Comparison of ENCODE assay signal across 1 cellular context in the genomic region with DNA sequence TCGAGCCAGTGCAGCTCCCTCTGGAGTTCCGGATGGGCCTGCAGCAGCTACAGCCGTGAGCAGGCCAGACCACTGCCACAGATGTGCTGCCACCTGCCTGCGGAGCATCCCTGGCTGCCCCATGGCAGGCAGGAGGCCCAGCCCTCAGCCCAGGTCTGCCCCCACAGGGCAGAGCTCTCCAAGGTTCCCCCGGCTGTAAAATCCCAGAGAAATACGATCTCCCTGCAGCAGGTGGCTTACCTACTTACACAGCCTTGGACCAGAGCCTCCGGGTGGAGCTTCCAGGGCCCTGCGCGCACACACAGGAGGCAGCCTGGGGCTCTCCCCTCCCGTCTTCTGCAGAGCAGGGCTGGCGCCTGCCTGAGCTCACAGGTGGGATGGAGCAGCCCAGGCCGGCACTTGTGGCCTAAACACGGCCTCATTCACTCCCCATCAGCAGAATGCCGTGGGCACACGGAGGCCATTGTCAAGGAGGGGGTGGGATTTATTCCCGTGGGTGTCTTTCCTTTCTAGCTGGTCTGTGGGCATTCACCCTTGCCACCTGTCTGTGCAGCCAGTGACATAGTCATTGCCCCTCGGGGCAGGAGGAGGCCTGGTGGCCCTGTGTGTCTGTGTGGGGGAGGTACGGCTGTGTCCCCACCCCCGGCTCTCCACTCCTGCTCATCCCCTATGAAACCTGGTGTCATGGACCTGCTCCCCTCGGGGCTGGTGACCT.
TF ChIP-seq lines count a peak whose summit lies in the region.

No MANE protein-coding gene starts in this region.

TF ChIP-seq in HEK293, 187 proteins besides CTCF, POLR2A, EP300 and RAD21 (continued from another document):
- TF ChIP-seq ZFHX2 (tag by site-specific recombination; conservative IDR thresholded peaks at IDR 0.05): peak; percentile 86
- no peak for TF ChIP-seq ZNF214 (tag by site-specific recombination; IDR thresholded peaks at IDR 0.05; ENCODE audit: borderline replicate concordance)
- TF ChIP-seq ZSCAN16 (tag by site-specific recombination; IDR thresholded peaks at IDR 0.05): no peak
- no peak for TF ChIP-seq ZNF791 (tag by site-specific recombination; IDR thresholded peaks at IDR 0.05)
- TF ChIP-seq ZNF501 (tag by site-specific recombination; IDR thresholded peaks at IDR 0.05): no peak
- TF ChIP-seq GLI2 (tag by site-specific recombination; IDR thresholded peaks at IDR 0.05; ENCODE audit: borderline replicate concordance, low read depth): no peak
- peak; percentile 95 for TF ChIP-seq SCRT2 (tag by site-specific recombination; IDR thresholded peaks at IDR 0.05)
- TF ChIP-seq ZNF426 (tag by site-specific recombination; IDR thresholded peaks at IDR 0.05): no peak
- TF ChIP-seq, protein P1, sequence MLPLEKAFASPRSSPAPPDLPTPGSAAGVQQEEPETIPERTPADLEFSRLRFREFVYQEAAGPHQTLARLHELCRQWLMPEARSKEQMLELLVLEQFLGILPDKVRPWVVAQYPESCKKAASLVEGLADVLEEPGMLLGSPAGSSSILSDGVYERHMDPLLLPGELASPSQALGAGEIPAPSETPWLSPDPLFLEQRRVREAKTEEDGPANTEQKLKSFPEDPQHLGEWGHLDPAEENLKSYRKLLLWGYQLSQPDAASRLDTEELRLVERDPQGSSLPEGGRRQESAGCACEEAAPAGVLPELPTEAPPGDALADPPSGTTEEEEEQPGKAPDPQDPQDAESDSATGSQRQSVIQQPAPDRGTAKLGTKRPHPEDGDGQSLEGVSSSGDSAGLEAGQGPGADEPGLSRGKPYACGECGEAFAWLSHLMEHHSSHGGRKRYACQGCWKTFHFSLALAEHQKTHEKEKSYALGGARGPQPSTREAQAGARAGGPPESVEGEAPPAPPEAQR (tag by site-specific recombination; IDR thresholded peaks at IDR 0.05): no peak
- TF ChIP-seq, protein P2, sequence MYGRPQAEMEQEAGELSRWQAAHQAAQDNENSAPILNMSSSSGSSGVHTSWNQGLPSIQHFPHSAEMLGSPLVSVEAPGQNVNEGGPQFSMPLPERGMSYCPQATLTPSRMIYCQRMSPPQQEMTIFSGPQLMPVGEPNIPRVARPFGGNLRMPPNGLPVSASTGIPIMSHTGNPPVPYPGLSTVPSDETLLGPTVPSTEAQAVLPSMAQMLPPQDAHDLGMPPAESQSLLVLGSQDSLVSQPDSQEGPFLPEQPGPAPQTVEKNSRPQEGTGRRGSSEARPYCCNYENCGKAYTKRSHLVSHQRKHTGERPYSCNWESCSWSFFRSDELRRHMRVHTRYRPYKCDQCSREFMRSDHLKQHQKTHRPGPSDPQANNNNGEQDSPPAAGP (tag by site-specific recombination; IDR thresholded peaks at IDR 0.05): no peak
- TF ChIP-seq MEIS1 (CRISPR knock-in tag; IDR thresholded peaks at IDR 0.05; ENCODE audit: borderline replicate concordance): no peak
- TF ChIP-seq ZNF223 (tag by site-specific recombination; IDR thresholded peaks at IDR 0.05): no peak
- TF ChIP-seq ZNF302 (tag by site-specific recombination; IDR thresholded peaks at IDR 0.05; ENCODE audit: low read depth): no peak
- peak; percentile 91 for TF ChIP-seq EGR2 (tag by site-specific recombination; IDR thresholded peaks at IDR 0.05; ENCODE audit: low read depth)
- TF ChIP-seq, protein P3, sequence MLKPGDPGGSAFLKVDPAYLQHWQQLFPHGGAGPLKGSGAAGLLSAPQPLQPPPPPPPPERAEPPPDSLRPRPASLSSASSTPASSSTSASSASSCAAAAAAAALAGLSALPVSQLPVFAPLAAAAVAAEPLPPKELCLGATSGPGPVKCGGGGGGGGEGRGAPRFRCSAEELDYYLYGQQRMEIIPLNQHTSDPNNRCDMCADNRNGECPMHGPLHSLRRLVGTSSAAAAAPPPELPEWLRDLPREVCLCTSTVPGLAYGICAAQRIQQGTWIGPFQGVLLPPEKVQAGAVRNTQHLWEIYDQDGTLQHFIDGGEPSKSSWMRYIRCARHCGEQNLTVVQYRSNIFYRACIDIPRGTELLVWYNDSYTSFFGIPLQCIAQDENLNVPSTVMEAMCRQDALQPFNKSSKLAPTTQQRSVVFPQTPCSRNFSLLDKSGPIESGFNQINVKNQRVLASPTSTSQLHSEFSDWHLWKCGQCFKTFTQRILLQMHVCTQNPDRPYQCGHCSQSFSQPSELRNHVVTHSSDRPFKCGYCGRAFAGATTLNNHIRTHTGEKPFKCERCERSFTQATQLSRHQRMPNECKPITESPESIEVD (tag by site-specific recombination; IDR thresholded peaks at IDR 0.05): no peak
- TF ChIP-seq TRIM28 (IDR thresholded peaks at IDR 0.05; ENCODE audit: borderline replicate concordance, low read length): no peak
- TF ChIP-seq ZNF114 (tag by site-specific recombination; IDR thresholded peaks at IDR 0.05): no peak
- peak; percentile 70 for TF ChIP-seq ZIC2 (tag by site-specific recombination; IDR thresholded peaks at IDR 0.05)
- peak; percentile 86 for TF ChIP-seq ZNF600 (tag by site-specific recombination; IDR thresholded peaks at IDR 0.05)
- no peak for TF ChIP-seq ZXDB (tag by site-specific recombination; IDR thresholded peaks at IDR 0.05)
- TF ChIP-seq, protein P4, sequence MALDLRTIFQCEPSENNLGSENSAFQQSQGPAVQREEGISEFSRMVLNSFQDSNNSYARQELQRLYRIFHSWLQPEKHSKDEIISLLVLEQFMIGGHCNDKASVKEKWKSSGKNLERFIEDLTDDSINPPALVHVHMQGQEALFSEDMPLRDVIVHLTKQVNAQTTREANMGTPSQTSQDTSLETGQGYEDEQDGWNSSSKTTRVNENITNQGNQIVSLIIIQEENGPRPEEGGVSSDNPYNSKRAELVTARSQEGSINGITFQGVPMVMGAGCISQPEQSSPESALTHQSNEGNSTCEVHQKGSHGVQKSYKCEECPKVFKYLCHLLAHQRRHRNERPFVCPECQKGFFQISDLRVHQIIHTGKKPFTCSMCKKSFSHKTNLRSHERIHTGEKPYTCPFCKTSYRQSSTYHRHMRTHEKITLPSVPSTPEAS (tag by site-specific recombination; IDR thresholded peaks at IDR 0.05): no peak
- peak; percentile 69 for TF ChIP-seq GLIS1 (tag by site-specific recombination; IDR thresholded peaks at IDR 0.05)
- no peak for TF ChIP-seq ZNF610 (tag by site-specific recombination; IDR thresholded peaks at IDR 0.05; ENCODE audit: borderline replicate concordance)
- TF ChIP-seq, protein P5, sequence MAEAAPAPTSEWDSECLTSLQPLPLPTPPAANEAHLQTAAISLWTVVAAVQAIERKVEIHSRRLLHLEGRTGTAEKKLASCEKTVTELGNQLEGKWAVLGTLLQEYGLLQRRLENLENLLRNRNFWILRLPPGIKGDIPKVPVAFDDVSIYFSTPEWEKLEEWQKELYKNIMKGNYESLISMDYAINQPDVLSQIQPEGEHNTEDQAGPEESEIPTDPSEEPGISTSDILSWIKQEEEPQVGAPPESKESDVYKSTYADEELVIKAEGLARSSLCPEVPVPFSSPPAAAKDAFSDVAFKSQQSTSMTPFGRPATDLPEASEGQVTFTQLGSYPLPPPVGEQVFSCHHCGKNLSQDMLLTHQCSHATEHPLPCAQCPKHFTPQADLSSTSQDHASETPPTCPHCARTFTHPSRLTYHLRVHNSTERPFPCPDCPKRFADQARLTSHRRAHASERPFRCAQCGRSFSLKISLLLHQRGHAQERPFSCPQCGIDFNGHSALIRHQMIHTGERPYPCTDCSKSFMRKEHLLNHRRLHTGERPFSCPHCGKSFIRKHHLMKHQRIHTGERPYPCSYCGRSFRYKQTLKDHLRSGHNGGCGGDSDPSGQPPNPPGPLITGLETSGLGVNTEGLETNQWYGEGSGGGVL (tag by site-specific recombination; IDR thresholded peaks at IDR 0.05): no peak
- TF ChIP-seq, protein P6, sequence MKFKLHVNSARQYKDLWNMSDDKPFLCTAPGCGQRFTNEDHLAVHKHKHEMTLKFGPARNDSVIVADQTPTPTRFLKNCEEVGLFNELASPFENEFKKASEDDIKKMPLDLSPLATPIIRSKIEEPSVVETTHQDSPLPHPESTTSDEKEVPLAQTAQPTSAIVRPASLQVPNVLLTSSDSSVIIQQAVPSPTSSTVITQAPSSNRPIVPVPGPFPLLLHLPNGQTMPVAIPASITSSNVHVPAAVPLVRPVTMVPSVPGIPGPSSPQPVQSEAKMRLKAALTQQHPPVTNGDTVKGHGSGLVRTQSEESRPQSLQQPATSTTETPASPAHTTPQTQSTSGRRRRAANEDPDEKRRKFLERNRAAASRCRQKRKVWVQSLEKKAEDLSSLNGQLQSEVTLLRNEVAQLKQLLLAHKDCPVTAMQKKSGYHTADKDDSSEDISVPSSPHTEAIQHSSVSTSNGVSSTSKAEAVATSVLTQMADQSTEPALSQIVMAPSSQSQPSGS (tag by site-specific recombination; IDR thresholded peaks at IDR 0.05; ENCODE audit: low read depth): no peak
- no peak for TF ChIP-seq ZNF169 (tag by site-specific recombination; IDR thresholded peaks at IDR 0.05)
- TF ChIP-seq, protein P7, sequence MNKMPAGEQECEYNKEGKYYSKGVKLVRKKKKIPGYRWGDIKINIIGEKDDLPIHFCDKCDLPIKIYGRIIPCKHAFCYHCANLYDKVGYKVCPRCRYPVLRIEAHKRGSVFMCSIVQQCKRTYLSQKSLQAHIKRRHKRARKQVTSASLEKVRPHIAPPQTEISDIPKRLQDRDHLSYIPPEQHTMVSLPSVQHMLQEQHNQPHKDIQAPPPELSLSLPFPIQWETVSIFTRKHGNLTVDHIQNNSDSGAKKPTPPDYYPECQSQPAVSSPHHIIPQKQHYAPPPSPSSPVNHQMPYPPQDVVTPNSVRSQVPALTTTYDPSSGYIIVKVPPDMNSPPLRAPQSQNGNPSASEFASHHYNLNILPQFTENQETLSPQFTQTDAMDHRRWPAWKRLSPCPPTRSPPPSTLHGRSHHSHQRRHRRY (tag by site-specific recombination; IDR thresholded peaks at IDR 0.05): no peak
- TF ChIP-seq, protein P8, sequence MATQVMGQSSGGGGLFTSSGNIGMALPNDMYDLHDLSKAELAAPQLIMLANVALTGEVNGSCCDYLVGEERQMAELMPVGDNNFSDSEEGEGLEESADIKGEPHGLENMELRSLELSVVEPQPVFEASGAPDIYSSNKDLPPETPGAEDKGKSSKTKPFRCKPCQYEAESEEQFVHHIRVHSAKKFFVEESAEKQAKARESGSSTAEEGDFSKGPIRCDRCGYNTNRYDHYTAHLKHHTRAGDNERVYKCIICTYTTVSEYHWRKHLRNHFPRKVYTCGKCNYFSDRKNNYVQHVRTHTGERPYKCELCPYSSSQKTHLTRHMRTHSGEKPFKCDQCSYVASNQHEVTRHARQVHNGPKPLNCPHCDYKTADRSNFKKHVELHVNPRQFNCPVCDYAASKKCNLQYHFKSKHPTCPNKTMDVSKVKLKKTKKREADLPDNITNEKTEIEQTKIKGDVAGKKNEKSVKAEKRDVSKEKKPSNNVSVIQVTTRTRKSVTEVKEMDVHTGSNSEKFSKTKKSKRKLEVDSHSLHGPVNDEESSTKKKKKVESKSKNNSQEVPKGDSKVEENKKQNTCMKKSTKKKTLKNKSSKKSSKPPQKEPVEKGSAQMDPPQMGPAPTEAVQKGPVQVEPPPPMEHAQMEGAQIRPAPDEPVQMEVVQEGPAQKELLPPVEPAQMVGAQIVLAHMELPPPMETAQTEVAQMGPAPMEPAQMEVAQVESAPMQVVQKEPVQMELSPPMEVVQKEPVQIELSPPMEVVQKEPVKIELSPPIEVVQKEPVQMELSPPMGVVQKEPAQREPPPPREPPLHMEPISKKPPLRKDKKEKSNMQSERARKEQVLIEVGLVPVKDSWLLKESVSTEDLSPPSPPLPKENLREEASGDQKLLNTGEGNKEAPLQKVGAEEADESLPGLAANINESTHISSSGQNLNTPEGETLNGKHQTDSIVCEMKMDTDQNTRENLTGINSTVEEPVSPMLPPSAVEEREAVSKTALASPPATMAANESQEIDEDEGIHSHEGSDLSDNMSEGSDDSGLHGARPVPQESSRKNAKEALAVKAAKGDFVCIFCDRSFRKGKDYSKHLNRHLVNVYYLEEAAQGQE (tag by site-specific recombination; IDR thresholded peaks at IDR 0.05): peak; percentile 71
- TF ChIP-seq YY2 (tag by site-specific recombination; IDR thresholded peaks at IDR 0.05): no peak
- TF ChIP-seq, protein P9, sequence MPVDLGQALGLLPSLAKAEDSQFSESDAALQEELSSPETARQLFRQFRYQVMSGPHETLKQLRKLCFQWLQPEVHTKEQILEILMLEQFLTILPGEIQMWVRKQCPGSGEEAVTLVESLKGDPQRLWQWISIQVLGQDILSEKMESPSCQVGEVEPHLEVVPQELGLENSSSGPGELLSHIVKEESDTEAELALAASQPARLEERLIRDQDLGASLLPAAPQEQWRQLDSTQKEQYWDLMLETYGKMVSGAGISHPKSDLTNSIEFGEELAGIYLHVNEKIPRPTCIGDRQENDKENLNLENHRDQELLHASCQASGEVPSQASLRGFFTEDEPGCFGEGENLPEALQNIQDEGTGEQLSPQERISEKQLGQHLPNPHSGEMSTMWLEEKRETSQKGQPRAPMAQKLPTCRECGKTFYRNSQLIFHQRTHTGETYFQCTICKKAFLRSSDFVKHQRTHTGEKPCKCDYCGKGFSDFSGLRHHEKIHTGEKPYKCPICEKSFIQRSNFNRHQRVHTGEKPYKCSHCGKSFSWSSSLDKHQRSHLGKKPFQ (tag by site-specific recombination; IDR thresholded peaks at IDR 0.05): no peak
- TF ChIP-seq ZNF747 (tag by site-specific recombination; IDR thresholded peaks at IDR 0.05): no peak
- TF ChIP-seq SCRT1 (tag by site-specific recombination; IDR thresholded peaks at IDR 0.05; ENCODE audit: borderline replicate concordance): peak; percentile 96
TF ChIP-seq in HEK293: peak in this region for 8.
